Comparison of ENCODE assay signal across 9 cellular contexts in the genomic region with DNA sequence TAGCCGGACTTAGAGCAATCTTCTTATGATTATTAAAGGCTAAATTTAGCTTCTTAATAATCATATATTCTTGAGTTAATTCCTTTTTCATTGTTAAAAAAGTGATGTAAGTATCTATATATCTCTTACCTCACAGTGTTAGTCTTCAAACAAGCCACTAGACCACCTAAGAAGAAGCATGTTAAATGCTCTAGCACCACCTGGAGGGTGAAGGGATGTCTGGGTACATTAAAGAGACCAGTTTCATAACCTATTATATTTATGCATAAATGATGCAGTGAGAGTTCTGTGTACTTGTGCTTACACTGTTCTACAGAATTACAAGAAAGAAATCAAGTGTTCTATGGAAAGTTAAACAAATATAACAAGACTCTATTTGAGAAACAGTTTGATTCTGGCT. TPM values are rescaled to one million over a fixed set of nuclear protein-coding genes. Genes with fewer than 3 reads are reported as not detected.
DNase-seq lines count a peak whose midpoint lies in the region; ATAC-seq and TF ChIP-seq lines count a peak whose summit lies in the region.
"Had no signal": no experiment of that assay in that cellular context is flagged by ENCODE, and none has a peak within 500 bp of the region (broad histone marks: within the 10 kb centered on the region; RNA-seq: fewer than 3 reads in every experiment).

No MANE protein-coding gene starts in this region.

- TF ChIP-seq CTCF in choroid plexus epithelial cell (conservative IDR thresholded peaks at IDR 0.05; ENCODE audit: low read depth, low read length) (peak; percentile 39), colonic mucosa (IDR thresholded peaks at IDR 0.05) (no peak)

- no peak overlapping the region for H3K27ac ChIP-seq in colonic mucosa

- no peaks in the 10 kb centered on the region for H3K36me3 ChIP-seq in colonic mucosa

- ATAC-seq in GM18909 (IDR thresholded peaks at IDR 0.05; ENCODE audit: poor library complexity, unreplicated experiment) (peak; percentile 65), GM18517 (IDR thresholded peaks at IDR 0.05; ENCODE audit: unreplicated experiment) (no peak)
- ATAC-seq: T-helper 17 cell had no signal

- no peaks in the 10 kb centered on the region for H3K27me3 ChIP-seq in colonic mucosa

- intact Hi-C loops in colonic mucosa (cut with DNase I) = no loop called here

- H3K4me1 ChIP-seq in colonic mucosa = no peaks in the 10 kb centered on the region

- H3K9me3 ChIP-seq in colonic mucosa = no peaks in the 10 kb centered on the region

- H3K9ac ChIP-seq in colonic mucosa (ENCODE audit: low read depth in 2 of 2, low read length in 2 of 2) = no peak overlapping the region

- peak; percentile 60 for DNase-seq in ACHN
- peak; percentile 27 for DNase-seq in NCI-H1694 treated with DMSO at 0.1 percent for 48 hours (lab: John Stamatoyannopoulos, UW)
- DNase-seq in choroid plexus epithelial cell (ENCODE audit: low read depth) = peak; percentile 39
- DNase-seq in colonic mucosa = no peak
- DNase-seq in nucleus accumbens (lab: John Stamatoyannopoulos, UW) = no peak
- DNase-seq in NCI-H2029 (lab: John Stamatoyannopoulos, UW) = no peak
- DNase-seq: T-helper 17 cell had no signal

- H3K4me3 ChIP-seq in choroid plexus epithelial cell (ENCODE audit: low read depth, low read length) (no peak overlapping the region), colonic mucosa (no peak overlapping the region)

- in situ Hi-C loops in ACHN (cut with HindIII; ENCODE audit: low pct_ligation_motif_present, low pct_unique_long_range_greater_than_20kb, low sequenced_read_pairs) = no loop called here

RNA-seq across cellular contexts. Expression of a gene that starts 55.9 kb away (rescaled TPM):
- not detected for total RNA-seq in colonic mucosa
- total RNA-seq: T-helper 17 cell had no signal

Comparison
In these comparisons a context has a peak if more than half of its experiments do, and no peak if none do; other contexts are left out.
1. DNase-seq: peak in ACHN (single experiment), NCI-H1694 treated with DMSO at 0.1 percent for 48 hours (single experiment) and choroid plexus epithelial cell (single experiment); none in colonic mucosa (single experiment), nucleus accumbens (0 of 56) and NCI-H2029 (single experiment).